ENCODE assay signal across 13 cellular contexts in the genomic region with DNA sequence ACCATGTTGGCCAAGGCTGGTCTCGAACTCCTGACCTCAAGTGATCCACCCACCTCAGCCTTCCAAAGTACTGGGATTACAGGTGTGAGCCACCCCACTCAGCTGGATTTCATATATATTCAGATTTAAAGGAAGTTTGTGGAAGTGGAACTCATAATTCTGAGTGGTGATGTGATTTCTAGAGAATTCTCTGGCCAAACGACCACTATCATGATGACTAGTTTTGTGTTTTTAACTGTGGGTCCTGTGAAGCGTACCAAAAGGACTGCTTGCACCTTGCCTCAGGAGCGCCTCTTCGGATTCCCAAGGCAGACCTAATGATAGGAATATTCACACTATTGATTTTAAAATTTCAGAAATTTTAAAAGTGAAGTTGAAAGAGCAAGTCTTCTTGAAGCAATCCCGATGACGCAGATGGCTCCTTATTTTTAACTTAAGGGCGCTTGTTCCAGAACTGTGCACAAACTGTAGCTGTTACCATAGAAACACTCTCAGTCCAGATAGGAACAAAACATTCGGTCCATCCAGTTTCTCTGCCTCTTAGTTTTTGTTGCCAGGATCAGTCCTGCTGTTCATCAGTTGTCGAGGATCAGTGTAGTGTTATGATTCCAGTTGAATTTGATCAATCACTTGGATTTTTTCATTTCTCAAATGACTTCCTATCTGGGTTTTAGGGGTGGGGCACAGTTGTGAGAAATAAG. TPM values are rescaled to one million over a fixed set of nuclear protein-coding genes. Genes with fewer than 3 reads are reported as not detected.
DNase-seq lines count a peak whose midpoint lies in the region; ATAC-seq, FAIRE-seq and TF ChIP-seq lines count a peak whose summit lies in the region.
"Had no signal": no experiment of that assay in that cellular context is flagged by ENCODE, and none has a peak within 500 bp of the region (broad histone marks: within the 10 kb centered on the region; RNA-seq: fewer than 3 reads in every experiment).

No MANE protein-coding gene starts in this region.

- no peaks in the 10 kb centered on the region for H3K27me3 Mint-ChIP-seq in activated naive CD4-positive, alpha-beta T cell treated with anti-CD3 and anti-CD28 coated beads, Interleukin-2, amount 50 U/mL, for 24 hours
- no peaks in the 10 kb centered on the region for H3K27me3 Mint-ChIP-seq in naive thymus-derived CD4-positive, alpha-beta T cell

- CTCF ChIA-PET in naive thymus-derived CD4-positive, alpha-beta T cell (lab: Charles Lee) = no interaction called here

- H3K4me3 Mint-ChIP-seq in activated naive CD4-positive, alpha-beta T cell treated with anti-CD3 and anti-CD28 coated beads, Interleukin-2, amount 50 U/mL, for 24 hours = no peak overlapping the region
- peak overlapping the region in 3 of 10 donors; percentile 4 to 19 (median 9) for H3K4me3 Mint-ChIP-seq in naive thymus-derived CD4-positive, alpha-beta T cell

- H3K27ac Mint-ChIP-seq in activated naive CD4-positive, alpha-beta T cell treated with anti-CD3 and anti-CD28 coated beads, Interleukin-2, amount 50 U/mL, for 24 hours = peak overlapping the region; percentile 82
- no peak overlapping the region for H3K27ac Mint-ChIP-seq in activated naive CD4-positive, alpha-beta T cell treated with anti-CD3 and anti-CD28 coated beads, Interleukin-2, amount 50 U/mL, for 72 hours
- H3K27ac Mint-ChIP-seq in naive thymus-derived CD4-positive, alpha-beta T cell = peak overlapping the region; percentile 49 to 100 (median 85)

- ATAC-seq in activated naive CD4-positive, alpha-beta T cell treated with anti-CD3 and anti-CD28 coated beads, Interleukin-2, amount 50 U/mL, for 72 hours = no peak
- ATAC-seq in naive thymus-derived CD4-positive, alpha-beta T cell = no peak
- no peak for ATAC-seq in GM18505 (IDR thresholded peaks at IDR 0.05; ENCODE audit: unreplicated experiment)
- ATAC-seq: A549, PC-3 had no signal

- POLR2A ChIA-PET in naive thymus-derived CD4-positive, alpha-beta T cell (lab: Charles Lee) = interaction anchor here (2.1 to 4.4 kb wide), 2 partner anchors 9 to 21 kb away, joined by 15 to 26 read pairs; no protein-coding TSS in a partner anchor

- H3K4me3 ChIP-seq in fibroblast of pulmonary artery (replicated peaks; ENCODE audit: low read depth, low read length) = no peak overlapping the region
- H3K4me3 ChIP-seq in naive thymus-derived CD4-positive, alpha-beta T cell (ENCODE audit: low read length) = no peak overlapping the region
- H3K4me3 ChIP-seq: A549, tibial nerve had no signal

- no peaks in the 10 kb centered on the region for H3K27me3 ChIP-seq in naive thymus-derived CD4-positive, alpha-beta T cell (ENCODE audit: control insufficient read depth in 2 of 2, insufficient read depth in 2 of 2, low read length in 2 of 2)
- H3K27me3 ChIP-seq: tibial nerve had no signal

- H3K9me3 Mint-ChIP-seq in activated naive CD4-positive, alpha-beta T cell treated with anti-CD3 and anti-CD28 coated beads, Interleukin-2, amount 50 U/mL, for 24 hours = no peaks in the 10 kb centered on the region
- H3K9me3 Mint-ChIP-seq in activated naive CD4-positive, alpha-beta T cell treated with anti-CD3 and anti-CD28 coated beads, Interleukin-2, amount 50 U/mL, for 72 hours = no peaks in the 10 kb centered on the region
- no peaks in the 10 kb centered on the region for H3K9me3 Mint-ChIP-seq in naive thymus-derived CD4-positive, alpha-beta T cell

- DNase-seq in activated naive CD4-positive, alpha-beta T cell treated with anti-CD3 and anti-CD28 coated beads, Interleukin-2, amount 50 U/mL, for 72 hours (ENCODE audit: low spot score in 2 of 2) = no peak
- DNase-seq in fibroblast of pulmonary artery (ENCODE audit: low read depth) (peak; percentile 35), GOT3 (lab: John Stamatoyannopoulos, UW) (no peak), NCI-H146 (lab: John Stamatoyannopoulos, UW) (no peak), GM12892 (ENCODE audit: insufficient read length) (no peak)
- DNase-seq in naive thymus-derived CD4-positive, alpha-beta T cell = no peak
- DNase-seq: DMS153, PC-3, T-helper 9 cell had no signal

- peaks cover 0 to 11% (median 0%) of the 10 kb centered on the region in 3 experiments for H3K36me3 ChIP-seq in naive thymus-derived CD4-positive, alpha-beta T cell (ENCODE audit: control insufficient read depth in 2 of 3, insufficient read depth in 3 of 3, low read length in 3 of 3)

- TF ChIP-seq CTCF in fibroblast of pulmonary artery (IDR thresholded peaks at IDR 0.05; ENCODE audit: low read length, missing control alignments) = no peak

- no peaks in the 10 kb centered on the region for H3K9me3 ChIP-seq in naive thymus-derived CD4-positive, alpha-beta T cell (ENCODE audit: control insufficient read depth in 2 of 3, low read length in 3 of 3)
- H3K9me3 ChIP-seq: A549, tibial nerve had no signal

- FAIRE-seq in GM12892 (lab: Jason Lieb, UNC) = no peak

- peak overlapping the region; percentile 20 for H3K27ac ChIP-seq in naive thymus-derived CD4-positive, alpha-beta T cell (ENCODE audit: low read depth, low read length)
- H3K27ac ChIP-seq: A549 had no signal

- TF ChIP-seq POLR2A in GM12892 (IDR thresholded peaks at IDR 0.05; ENCODE audit: low read depth, low read length) (no peak), GM18505 (IDR thresholded peaks at IDR 0.05; ENCODE audit: borderline replicate concordance, extremely low read depth, insufficient read depth, insufficient read length) (no peak)

- H3K4me1 Mint-ChIP-seq in activated naive CD4-positive, alpha-beta T cell treated with anti-CD3 and anti-CD28 coated beads, Interleukin-2, amount 50 U/mL, for 24 hours = peaks cover 57% of the 10 kb centered on the region
- H3K4me1 Mint-ChIP-seq in naive thymus-derived CD4-positive, alpha-beta T cell = peaks cover 13 to 70% (median 51%) of the 10 kb centered on the region in 7 donors

- peaks cover 4% of the 10 kb centered on the region for H3K36me3 Mint-ChIP-seq in activated naive CD4-positive, alpha-beta T cell treated with anti-CD3 and anti-CD28 coated beads, Interleukin-2, amount 50 U/mL, for 24 hours
- peaks cover 5% of the 10 kb centered on the region in 2 donors for H3K36me3 Mint-ChIP-seq in activated naive CD4-positive, alpha-beta T cell treated with anti-CD3 and anti-CD28 coated beads, Interleukin-2, amount 50 U/mL, for 72 hours
- H3K36me3 Mint-ChIP-seq in naive thymus-derived CD4-positive, alpha-beta T cell = peaks cover 0 to 34% (median 13%) of the 10 kb centered on the region in 5 donors

- intact Hi-C loops in naive thymus-derived CD4-positive, alpha-beta T cell (cut with micrococcal nuclease) = loop anchor here in 1 of 2 donors (5.0 kb wide), 1 partner anchor 1652 kb away; a partner anchor contains a TSS

- peaks cover 36 to 39% of the 10 kb centered on the region in 2 donors for H3K4me1 ChIP-seq in naive thymus-derived CD4-positive, alpha-beta T cell (ENCODE audit: control insufficient read depth in 2 of 2, insufficient read depth in 2 of 2, low read length in 2 of 2)

RNA-seq across cellular contexts. Expression of a gene that starts 51.7 kb away (rescaled TPM):
- total RNA-seq in activated naive CD4-positive, alpha-beta T cell treated with anti-CD3 and anti-CD28 coated beads, Interleukin-2, amount 50 U/mL, for 72 hours = not detected
- total RNA-seq in naive thymus-derived CD4-positive, alpha-beta T cell = under 1 TPM in 4 of 5 experiments, not detected in 1; 0.11 to 0.42 (median 0.20) TPM
- polyA plus RNA-seq in naive thymus-derived CD4-positive, alpha-beta T cell = under 1 TPM in 1 of 2 donors, not detected in 1; 0.02 TPM
- polyA plus RNA-seq in GM12892 (2012; ENCODE audit: missing spikeins) = 0.74 TPM

Comparison
In these comparisons a context has a peak if more than half of its experiments do, and no peak if none do; other contexts are left out.
1. H3K27ac Mint-ChIP-seq: peak in activated naive CD4-positive, alpha-beta T cell treated with anti-CD3 and anti-CD28 coated beads, Interleukin-2, amount 50 U/mL, for 24 hours (single experiment) and naive thymus-derived CD4-positive, alpha-beta T cell (9 of 9); none in activated naive CD4-positive, alpha-beta T cell treated with anti-CD3 and anti-CD28 coated beads, Interleukin-2, amount 50 U/mL, for 72 hours (0 of 2).